Comparison of ENCODE assay signal across 1 cellular context in genomic region chr21:37550618-37551405, GRCh38.
TF ChIP-seq lines count a peak whose summit lies in the region.

No MANE protein-coding gene starts in this region.

TF ChIP-seq in HEK293, 187 proteins besides CTCF, POLR2A, EP300 and RAD21 (continued from another document):
- TF ChIP-seq ELK4 (IDR thresholded peaks at IDR 0.05; ENCODE audit: borderline replicate concordance, low read depth, low read length) (no peak), FEZF1 (tag by site-specific recombination; IDR thresholded peaks at IDR 0.05) (no peak), ZBTB26 (tag by site-specific recombination; optimal IDR thresholded peaks at IDR 0.05) (no peak), ZNF280C (tag by site-specific recombination; IDR thresholded peaks at IDR 0.05) (no peak), ZSCAN30 (tag by site-specific recombination; IDR thresholded peaks at IDR 0.05) (no peak), ZBTB1 (tag by site-specific recombination; IDR thresholded peaks at IDR 0.05) (no peak), ZNF404 (tag by site-specific recombination; IDR thresholded peaks at IDR 0.05) (no peak), ZNF302 (tag by site-specific recombination; IDR thresholded peaks at IDR 0.05; ENCODE audit: low read depth) (no peak), ZNF155 (tag by site-specific recombination; IDR thresholded peaks at IDR 0.05) (no peak), ZNF747 (tag by site-specific recombination; IDR thresholded peaks at IDR 0.05) (no peak), ZBTB48 (tag by site-specific recombination; IDR thresholded peaks at IDR 0.05) (no peak), ZIC2 (tag by site-specific recombination; IDR thresholded peaks at IDR 0.05) (peak; percentile 50; the same call in 1 of the 2 replicates), ZNF785 (tag by site-specific recombination; IDR thresholded peaks at IDR 0.05) (no peak), EGR2 (tag by site-specific recombination; IDR thresholded peaks at IDR 0.05; ENCODE audit: low read depth) (no peak), ZNF843 (tag by site-specific recombination; IDR thresholded peaks at IDR 0.05) (no peak), YY1 (tag by site-specific recombination; IDR thresholded peaks at IDR 0.05) (no peak), ZNF19 (tag by site-specific recombination; IDR thresholded peaks at IDR 0.05; ENCODE audit: low read depth) (no peak), ZNF654 (tag by site-specific recombination; IDR thresholded peaks at IDR 0.05; ENCODE audit: low read depth) (no peak), ZNF660 (tag by site-specific recombination; IDR thresholded peaks at IDR 0.05) (no peak), ZBTB7A (tag by site-specific recombination; IDR thresholded peaks at IDR 0.05; ENCODE audit: low read depth) (no peak), ZNF692 (tag by site-specific recombination; IDR thresholded peaks at IDR 0.05) (no peak), PRDM4 (tag by site-specific recombination; IDR thresholded peaks at IDR 0.05) (no peak), ZNF837 (tag by site-specific recombination; IDR thresholded peaks at IDR 0.05) (no peak), KLF10 (tag by site-specific recombination; IDR thresholded peaks at IDR 0.05) (no peak)
